ENCODE assay signal across 28 cellular contexts in genomic region chr15:65877752-65878151, GRCh38.
"Had no signal": no experiment of that assay in that cellular context is flagged by ENCODE, and none has a peak within 500 bp of the region (broad histone marks: within the 10 kb centered on the region; RNA-seq: fewer than 3 reads in every experiment).

No MANE protein-coding gene starts in this region.

- H3K27me3 Mint-ChIP-seq: activated CD4-positive, alpha-beta memory T cell treated with anti-CD3 and anti-CD28 coated beads, Interleukin-2, amount 10 ng/mL, durations not matched to agents 7 days and 5 days; activated naive CD4-positive, alpha-beta T cell treated with anti-CD3 and anti-CD28 coated beads, Interleukin-2, amount 10 ng/mL, durations not matched to agents 7 days and 5 days; dendritic cell treated with granulocyte-macrophage colony-stimulating factor and Interleukin-4, amounts not matched to agents 40 ng/mL and 50 ng/mL, for 4 days; progenitor cell of endocrine pancreas; T-cell; type B pancreatic cell had no signal

- H3K9me3 Mint-ChIP-seq: activated CD4-positive, alpha-beta memory T cell treated with anti-CD3 and anti-CD28 coated beads, Interleukin-2, amount 10 ng/mL, durations not matched to agents 7 days and 5 days; activated naive CD4-positive, alpha-beta T cell treated with anti-CD3 and anti-CD28 coated beads, Interleukin-2, amount 10 ng/mL, durations not matched to agents 7 days and 5 days; dendritic cell treated with granulocyte-macrophage colony-stimulating factor and Interleukin-4, amounts not matched to agents 40 ng/mL and 50 ng/mL, for 4 days; nephron progenitor cell; T-cell; type B pancreatic cell had no signal

- H3K27ac Mint-ChIP-seq: activated CD4-positive, alpha-beta memory T cell treated with anti-CD3 and anti-CD28 coated beads, Interleukin-2, amount 10 ng/mL, durations not matched to agents 7 days and 5 days; activated naive CD4-positive, alpha-beta T cell treated with anti-CD3 and anti-CD28 coated beads, Interleukin-2, amount 10 ng/mL, durations not matched to agents 7 days and 5 days; dendritic cell treated with granulocyte-macrophage colony-stimulating factor and Interleukin-4, amounts not matched to agents 40 ng/mL and 50 ng/mL, for 4 days; nephron progenitor cell; progenitor cell of endocrine pancreas; type B pancreatic cell had no signal

- H3K4me3 ChIP-seq: breast epithelium, ovary, sigmoid colon, SJSA1, thoracic aorta, uterus had no signal

- DNase-seq: activated CD4-positive, alpha-beta memory T cell treated with anti-CD3 and anti-CD28 coated beads, Interleukin-2, amount 10 ng/mL, durations not matched to agents 7 days and 5 days; activated CD4-positive, alpha-beta T cell treated with anti-CD3 and anti-CD28 coated beads for 4 hours; activated CD4-positive, CD25-positive, alpha-beta regulatory T cell; activated CD8-positive, alpha-beta memory T cell treated with anti-CD3 and anti-CD28 coated beads, Interleukin-2, amount 50 U/mL, for 48 hours; activated gamma-delta T cell; activated naive CD4-positive, alpha-beta T cell treated with anti-CD3 and anti-CD28 coated beads, Interleukin-2, amount 10 ng/mL, durations not matched to agents 7 days and 5 days; central memory CD4-positive, alpha-beta T cell; effector CD4-positive, alpha-beta T cell; head of caudate nucleus; hippocampal formation; kidney; left colon; mammary epithelial cell; nephron progenitor cell; ovary; retina; sigmoid colon; small intestine; stimulated activated CD4-positive, alpha-beta T cell treated with anti-CD3 and anti-CD28 coated beads, Interleukin-1b, Interleukin-23, amount 100 ng/mL, for 48 hours; stimulated activated naive CD4-positive, alpha-beta T cell; T-cell; uterus had no signal

- H3K4me3 Mint-ChIP-seq: activated CD4-positive, alpha-beta memory T cell treated with anti-CD3 and anti-CD28 coated beads, Interleukin-2, amount 10 ng/mL, durations not matched to agents 7 days and 5 days; activated naive CD4-positive, alpha-beta T cell treated with anti-CD3 and anti-CD28 coated beads, Interleukin-2, amount 10 ng/mL, durations not matched to agents 7 days and 5 days; dendritic cell treated with granulocyte-macrophage colony-stimulating factor and Interleukin-4, amounts not matched to agents 40 ng/mL and 50 ng/mL, for 4 days; nephron progenitor cell; T-cell; type B pancreatic cell had no signal
